ENCODE assay signal across 28 cellular contexts in genomic region chr7:43265139-43265538, GRCh38.
"Had no signal": no experiment of that assay in that cellular context is flagged by ENCODE, and none has a peak within 500 bp of the region (broad histone marks: within the 10 kb centered on the region; RNA-seq: fewer than 3 reads in every experiment).

No MANE protein-coding gene starts in this region.

- H3K9me3 ChIP-seq: esophagus squamous epithelium, gastrocnemius medialis, heart right ventricle, left lung, lower lobe of right lung, mucosa of descending colon had no signal

- H3K27ac ChIP-seq: coronary artery, dorsolateral prefrontal cortex, epithelial cell of prostate, esophagus squamous epithelium, gastrocnemius medialis, heart right ventricle, left lung, lower lobe of right lung had no signal

- H3K4me1 ChIP-seq: esophagus squamous epithelium, gastrocnemius medialis, heart right ventricle, left lung, lower lobe of right lung had no signal

- H3K36me3 ChIP-seq: esophagus squamous epithelium, gastrocnemius medialis, heart right ventricle, left lung, lower lobe of right lung had no signal

- ATAC-seq: effector memory CD8-positive, alpha-beta T cell; esophagus mucosa; gastrocnemius medialis; heart right ventricle; left cardiac atrium; left lung; left ventricle myocardium superior; lower lobe of right lung; mucosa of descending colon; naive thymus-derived CD8-positive, alpha-beta T cell had no signal

- H3K27me3 ChIP-seq: dorsolateral prefrontal cortex, gastrocnemius medialis had no signal

- DNase-seq: dermis blood vessel endothelial cell; dorsolateral prefrontal cortex; effector CD4-positive, alpha-beta T cell; effector memory CD8-positive, alpha-beta T cell; endodermal cell; erythroblast; esophagus squamous epithelium; foreskin fibroblast; foreskin melanocyte; gastrocnemius medialis; glutamatergic neuron; head of caudate nucleus; heart right ventricle; hippocampal formation; left cardiac atrium; left lung; left ventricle myocardium superior; lower lobe of right lung; mesenchymal stem cell; mucosa of descending colon; naive B cell; naive thymus-derived CD8-positive, alpha-beta T cell had no signal

- FAIRE-seq: endometrium, islet of Langerhans, keratinocyte had no signal

- H3K4me3 ChIP-seq: coronary artery, dorsolateral prefrontal cortex, esophagus squamous epithelium, gastrocnemius medialis, heart right ventricle, left lung, lower lobe of right lung, mucosa of descending colon had no signal
